Comparison of ENCODE assay signal across 12 cellular contexts in genomic region chr7:150399861-150400778, GRCh38. TPM values are rescaled to one million over a fixed set of nuclear protein-coding genes. Genes with fewer than 3 reads are reported as not detected.
DNase-seq lines count a peak whose midpoint lies in the region; ATAC-seq, FAIRE-seq and TF ChIP-seq lines count a peak whose summit lies in the region.
"Had no signal": no experiment of that assay in that cellular context is flagged by ENCODE, and none has a peak within 500 bp of the region (broad histone marks: within the 10 kb centered on the region; RNA-seq: fewer than 3 reads in every experiment).

No MANE protein-coding gene starts in this region.

- peaks cover 5% of the 10 kb centered on the region for H3K23me2 ChIP-seq in H9 (ENCODE audit: insufficient read length, low read depth, low read length, poor library complexity, severe bottlenecking)

- peak overlapping the region; percentile 18 for H2BK12ac ChIP-seq in H9 (ENCODE audit: insufficient read length, low read depth, low read length)

- no peak overlapping the region for H4K8ac ChIP-seq in H9 (replicated peaks; ENCODE audit: insufficient read length, low read depth, low read length)

- TF ChIP-seq EP300 in A549 (IDR thresholded peaks at IDR 0.05): no peak

- peaks cover 19 to 32% (median 24%) of the 10 kb centered on the region in 3 experiments for H3K36me3 Mint-ChIP-seq in H9 (ENCODE audit: insufficient read depth in 1 of 3, low read depth in 3 of 3)

- peak overlapping the region; percentile 10 for H3T11ph ChIP-seq in H9 (ENCODE audit: low read length)

- no peak overlapping the region for H2BK20ac ChIP-seq in H9 (ENCODE audit: low read depth, low read length, poor library complexity, severe bottlenecking)

- peak overlapping the region; percentile 59; the same call in 1 of the 2 replicates for H3K14ac ChIP-seq in H9 (ENCODE audit: insufficient read depth, low read length)

- H2BK5ac ChIP-seq in H9 (ENCODE audit: insufficient read length, low read length): no peak overlapping the region

- no peaks in the 10 kb centered on the region; a peak in 1 of 5 replicates for H3K9me3 Mint-ChIP-seq in H9
- H3K9me3 Mint-ChIP-seq: CD4-positive, alpha-beta memory T cell; memory B cell had no signal

- H3K27ac ChIP-seq in A549 (peak overlapping the region; percentile 14 to 69; a peak in 4 of 6 replicates), H9 (ENCODE audit: insufficient read length, low read depth, low read length) (peak overlapping the region; percentile 91), WERI-Rb-1 (peak overlapping the region; percentile 9; the same call in 1 of the 2 replicates)
- H3K27ac ChIP-seq: suprapubic skin had no signal

- ATAC-seq in A549: peak; percentile 33 to 42; a peak in 3 of 6 replicates
- ATAC-seq in HG03095 (IDR thresholded peaks at IDR 0.05; ENCODE audit: unreplicated experiment): no peak

- CTCF ChIA-PET in A549 (lab: Yijun Ruan, JAX): interaction anchor here (0.7 to 1.8 kb wide), 3 partner anchors 12 to 574 kb away, joined by 3 to 6 read pairs (median 4); partner anchors contain the start of gene REPIN1

- peak overlapping the region; percentile 72 for H3K18ac ChIP-seq in H9 (ENCODE audit: insufficient read length, low read depth, low read length)

- H3K4me2 ChIP-seq in A549: peak overlapping the region; percentile 43
- no peak overlapping the region for H3K4me2 ChIP-seq in H9 (ENCODE audit: insufficient read depth, insufficient read length, low read length)

- H3K4me1 ChIP-seq in A549: peaks cover 34% of the 10 kb centered on the region
- peaks cover 41% of the 10 kb centered on the region for H3K4me1 ChIP-seq in H9 (ENCODE audit: insufficient read depth, low read length)
- H3K4me1 ChIP-seq in HAP-1: peaks cover 11% of the 10 kb centered on the region

- H3K79me1 ChIP-seq in H9 (ENCODE audit: insufficient read depth, low read depth, low read length, poor library complexity, severe bottlenecking): no peaks in the 10 kb centered on the region

- no peak overlapping the region for H4K5ac ChIP-seq in H9 (ENCODE audit: insufficient read length, low read depth, low read length)

- H3K23ac ChIP-seq in H9 (ENCODE audit: insufficient read length, low read depth, low read length): no peak overlapping the region

- no peak for FAIRE-seq in A549 (lab: Jason Lieb, UNC)

- in situ Hi-C loops in HAP-1 (cut with MboI; ENCODE audit: low sequenced_read_pairs): loop anchor here (25.0 kb wide), 1 partner anchor 113 kb away; no protein-coding TSS in a partner anchor

- peak overlapping the region; percentile 89 for H2BK120ac ChIP-seq in H9 (ENCODE audit: low read depth, low read length, poor library complexity, severe bottlenecking)

- H3K9me3 ChIP-seq in A549 (no peaks in the 10 kb centered on the region), H9 (ENCODE audit: control insufficient read depth, low read depth, low read length) (no peaks in the 10 kb centered on the region), WERI-Rb-1 (ENCODE audit: severe bottlenecking) (no peaks in the 10 kb centered on the region), HAP-1 (no peaks in the 10 kb centered on the region)
- H3K9me3 ChIP-seq: suprapubic skin had no signal

- H3K4me3 Mint-ChIP-seq in H9: peak overlapping the region; percentile 10 to 41; a peak in 4 of 5 replicates
- H3K4me3 Mint-ChIP-seq: memory B cell had no signal

- no peak overlapping the region for H2AFZ ChIP-seq in H9 (ENCODE audit: low read length)

- no peak overlapping the region for H3K9ac ChIP-seq in H9 (ENCODE audit: extremely low read depth, insufficient read length, low read length)

- no peak overlapping the region for H3K4ac ChIP-seq in H9 (ENCODE audit: low read depth, low read length)

- DNase-seq in A549 (ENCODE audit: low read depth in 1 of 2, low spot score in 1 of 2): peak in 1 of 2 experiments; percentile 44
- DNase-seq in H9: peak; percentile 28
- peak; percentile 42 for DNase-seq in WERI-Rb-1
- DNase-seq in iris pigment epithelial cell (ENCODE audit: low read depth): peak; percentile 46
- DNase-seq in HAP-1 (ENCODE audit: low spot score in 2 of 2): no peak
- DNase-seq in NCI-H2171 (lab: John Stamatoyannopoulos, UW): no peak
- no peak for DNase-seq in NCI-H82 treated with DMSO at 0.1 percent for 48 hours (lab: John Stamatoyannopoulos, UW; ENCODE audit: unreplicated experiment)
- DNase-seq: CD4-positive, alpha-beta memory T cell had no signal

- H4K20me1 ChIP-seq in H9 (ENCODE audit: control insufficient read depth, insufficient read depth, insufficient read length): no peaks in the 10 kb centered on the region

- H2BK15ac ChIP-seq in H9 (ENCODE audit: low read depth, low read length): no peak overlapping the region

- no peaks in the 10 kb centered on the region for H3K27me3 ChIP-seq in H9 (ENCODE audit: insufficient read depth, low read length)
- no peaks in the 10 kb centered on the region for H3K27me3 ChIP-seq in WERI-Rb-1 (ENCODE audit: insufficient read depth, low read depth, severe bottlenecking)
- H3K27me3 ChIP-seq in HAP-1 (ENCODE audit: low read depth): no peaks in the 10 kb centered on the region
- H3K27me3 ChIP-seq: suprapubic skin had no signal

- H3K4me3 ChIP-seq in A549 (no peak overlapping the region), WERI-Rb-1 (ENCODE audit: low read depth, low read length) (no peak overlapping the region), HAP-1 (no peak overlapping the region)
- H3K4me3 ChIP-seq: suprapubic skin had no signal

- POLR2A ChIA-PET in A549 (lab: Yijun Ruan, JAX): interaction anchor here (1.3 kb wide), 1 partner anchor 31 kb away, joined by 4 read pairs; no protein-coding TSS in a partner anchor

- no peaks in the 10 kb centered on the region for H3K79me2 ChIP-seq in H9 (ENCODE audit: insufficient read depth, low read length)

- H2AK5ac ChIP-seq in H9 (ENCODE audit: insufficient read length, low read length): no peak overlapping the region

- H3K56ac ChIP-seq in H9 (ENCODE audit: insufficient read length, low read depth, low read length): no peak overlapping the region

- no peak for TF ChIP-seq RAD21 in A549 (conservative IDR thresholded peaks at IDR 0.05 in 1 of 2, IDR thresholded peaks at IDR 0.05 in 1 of 2)

- peaks cover 69 to 73% of the 10 kb centered on the region in 2 experiments for H3K4me1 Mint-ChIP-seq in H9

- 32% methylated on average over 13 of the region's 13 CpGs for WGBS in A549 (ENCODE audit: missing lambda C conversion rate)
- no CpG with 5 or more reads among the region's 13 CpGs for WGBS in H9 (ENCODE audit: extremely low coverage, insufficient read length, low lambda C conversion rate)

- peak overlapping the region; percentile 99 for H3K27ac Mint-ChIP-seq in H9
- H3K27ac Mint-ChIP-seq: memory B cell had no signal

- H3K36me3 ChIP-seq in WERI-Rb-1 (peaks cover 14% of the 10 kb centered on the region), HAP-1 (replicated peaks) (no peaks in the 10 kb centered on the region)

- no peak for TF ChIP-seq POLR2A in A549 (IDR thresholded peaks at IDR 0.05; ENCODE audit: low read length)

- no peak for TF ChIP-seq CTCF in A549 (IDR thresholded peaks at IDR 0.05)
- no peak for TF ChIP-seq CTCF in H9 (conservative IDR thresholded peaks at IDR 0.05)
- TF ChIP-seq CTCF in WERI-Rb-1 (IDR thresholded peaks at IDR 0.05; ENCODE audit: low read depth, low read length): no peak

- H4K91ac ChIP-seq in H9 (ENCODE audit: insufficient read length, low read depth, low read length): no peak overlapping the region

- no peaks in the 10 kb centered on the region for H3K27me3 Mint-ChIP-seq in H9 (ENCODE audit: low read depth)
- H3K27me3 Mint-ChIP-seq: CD4-positive, alpha-beta memory T cell; memory B cell had no signal

TF ChIP-seq in A549, 52 proteins besides CTCF, POLR2A, EP300 and RAD21 (continues in another document):
- TF ChIP-seq NFE2L2 (conservative IDR thresholded peaks at IDR 0.05; ENCODE audit: low read length) (no peak), EHMT2 (IDR thresholded peaks at IDR 0.05; ENCODE audit: low read depth) (no peak), GATA3 (IDR thresholded peaks at IDR 0.05; ENCODE audit: borderline replicate concordance) (peak; percentile 22; the same call in 1 of the 2 replicates), BCL3 (IDR thresholded peaks at IDR 0.05) (no peak), MYC (IDR thresholded peaks at IDR 0.05; ENCODE audit: borderline replicate concordance, low read length) (no peak)

RNA-seq across cellular contexts. Expression of gene ZNF775, which starts 21.0 kb away (rescaled TPM):
- polyA plus RNA-seq in A549 (2011; rRNA removed): 1.5 and 1.7 TPM in 2 replicates
- 3.7 and 5.1 TPM in 2 replicates for polyA plus RNA-seq in A549 (2012; cell fraction: cytosol; rRNA removed)
- 4.8 and 9.0 TPM in 2 replicates for polyA plus RNA-seq in A549 (2012; cell fraction: nucleus; rRNA removed)
- 4.5 to 5.4 TPM (median 5.4 TPM) in 3 replicates for polyA plus RNA-seq in A549 (2017; fragmentation: RNase III; extraction: RNeasy Plus Mini Kit Qiagen cat#74134 plus additional on column Dnase treatment)
- 0.83 and 1.2 TPM in 2 replicates for polyA minus RNA-seq in A549 (2011; rRNA and poly(A)+ RNA removed)
- 9.7 and 10.5 TPM in 2 replicates for total RNA-seq in H9 (2021)

RNA-seq across cellular contexts. Expression of gene REPIN1, which starts 31.5 kb away (rescaled TPM):
- 48.1 and 58.0 TPM in 2 replicates for polyA plus RNA-seq in A549 (2011; rRNA removed)
- polyA plus RNA-seq in A549 (2012; cell fraction: cytosol; rRNA removed): 78.8 and 110 TPM in 2 replicates
- polyA plus RNA-seq in A549 (2012; cell fraction: nucleus; rRNA removed): 120 and 144 TPM in 2 replicates
- 86.2 to 101 TPM (median 101 TPM) in 3 replicates for polyA plus RNA-seq in A549 (2017; fragmentation: RNase III; extraction: RNeasy Plus Mini Kit Qiagen cat#74134 plus additional on column Dnase treatment)
- 43.9 and 44.5 TPM in 2 replicates for polyA minus RNA-seq in A549 (2011; rRNA and poly(A)+ RNA removed)
- 105 and 106 TPM in 2 replicates for total RNA-seq in H9 (2021)

RNA-seq across cellular contexts. Expression of gene GIMAP8, which starts 50.3 kb away (rescaled TPM):
- polyA plus RNA-seq in A549 (2011; rRNA removed) (not detected in 2 replicates), A549 (2017; fragmentation: RNase III; extraction: RNeasy Plus Mini Kit Qiagen cat#74134 plus additional on column Dnase treatment) (not detected in 3 replicates)
- polyA plus RNA-seq in A549 (2012; cell fraction: cytosol; rRNA removed): not detected in 2 replicates
- polyA plus RNA-seq in A549 (2012; cell fraction: nucleus; rRNA removed): not detected in 2 replicates
- polyA minus RNA-seq in A549 (2011; rRNA and poly(A)+ RNA removed): not detected in 2 replicates
- not detected in 2 replicates for total RNA-seq in H9 (2021)

RNA-seq across cellular contexts. Expression of gene RARRES2, which starts 58.7 kb away (rescaled TPM):
- polyA plus RNA-seq in A549 (2011; rRNA removed): not detected in 2 replicates
- polyA plus RNA-seq in A549 (2012; cell fraction: cytosol; rRNA removed): not detected in 2 replicates
- polyA plus RNA-seq in A549 (2012; cell fraction: nucleus; rRNA removed): not detected in 2 replicates
- polyA plus RNA-seq in A549 (2017; fragmentation: RNase III; extraction: RNeasy Plus Mini Kit Qiagen cat#74134 plus additional on column Dnase treatment): 0.11 TPM in 1 of 3 replicates, not detected in the others
- polyA minus RNA-seq in A549 (2011; rRNA and poly(A)+ RNA removed): not detected in 2 replicates
- 59.9 and 60.9 TPM in 2 replicates for total RNA-seq in H9 (2021)
- total RNA-seq: CD4-positive, alpha-beta memory T cell; T-helper 2 cell treated with Interferon-gamma antibody and Interleukin-4, amounts not matched to agents 100 ng/mL and 5 ng/mL, for 36 hours had no signal
- polyA plus RNA-seq: CD4-positive, alpha-beta memory T cell had no signal

Comparison
In these comparisons a context has a peak if more than half of its experiments do, and no peak if none do; other contexts are left out.
1. DNase-seq: peak in H9 (single experiment), WERI-Rb-1 (single experiment) and iris pigment epithelial cell (single experiment); none in HAP-1 (0 of 2), NCI-H2171 (single experiment) and NCI-H82 treated with DMSO at 0.1 percent for 48 hours (single experiment).
2. H3K27ac ChIP-seq: peak in every context shown above with its lines; median percentile 91 in H9; 42 in A549; 9 in WERI-Rb-1.